21 cellular contexts compared by ENCODE assay signal in genomic region chr10:111186385-111186784, GRCh38.
DNase-seq lines count a peak whose midpoint lies in the region; ATAC-seq, FAIRE-seq and TF ChIP-seq lines count a peak whose summit lies in the region.
"Had no signal": no experiment of that assay in that cellular context is flagged by ENCODE, and none has a peak within 500 bp of the region (broad histone marks: within the 10 kb centered on the region; RNA-seq: fewer than 3 reads in every experiment).

No MANE protein-coding gene starts in this region.

- H4K91ac ChIP-seq in H1 (replicated peaks; ENCODE audit: insufficient read length, low read length), result no peak overlapping the region

- no peaks in the 10 kb centered on the region for H3K4me1 ChIP-seq in left ventricle myocardium inferior
- no peaks in the 10 kb centered on the region for H3K4me1 ChIP-seq in right cardiac atrium (ENCODE audit: control insufficient read depth, insufficient read depth, low read length)
- H3K4me1 ChIP-seq in H1 (replicated peaks in 1 of 4; ENCODE audit: control insufficient read depth in 3 of 4, insufficient read depth in 4 of 4, low read length in 3 of 4), result no peaks in the 10 kb centered on the region
- H3K4me1 ChIP-seq in transverse colon, result no peaks in the 10 kb centered on the region
- H3K4me1 ChIP-seq: A549 had no signal

- H2BK20ac ChIP-seq in H1 (ENCODE audit: low read length), result no peak overlapping the region

- no peak overlapping the region for H3K18ac ChIP-seq in H1 (ENCODE audit: extremely low read depth, low read length)

- H2AFZ ChIP-seq in H1 (ENCODE audit: low read length), result peak overlapping the region; percentile 11; the same call in 1 of the 2 replicates
- H2AFZ ChIP-seq: GM23248 had no signal

- no peak overlapping the region for H3K14ac ChIP-seq in H1 (ENCODE audit: insufficient read length)

- no peaks in the 10 kb centered on the region for H4K20me1 ChIP-seq in H1 (replicated peaks in 1 of 2; ENCODE audit: control insufficient read depth in 1 of 2, insufficient read depth in 2 of 2, low read length in 2 of 2)

- WGBS in right cardiac atrium, result 75% methylated on average over 1 of the region's 1 CpG
- 100% methylated on average over 1 of the region's 1 CpG; no CpG with 5 or more reads in 1 of the 2 experiments for WGBS in H1 (ENCODE audit: extremely low coverage in 1 of 2, insufficient coverage in 1 of 2, insufficient read length in 1 of 2, insufficient replicate concordance in 2 of 2, low coverage in 1 of 2, low lambda C conversion rate in 2 of 2, missing lambda C conversion rate in 1 of 2), 2 experiments
- WGBS in transverse colon (ENCODE audit: low coverage in 1 of 2), 2 donors, result 60 to 73% methylated on average over 1 of the region's 1 CpG

- H3K27ac ChIP-seq in left ventricle myocardium inferior (replicated peaks), result peak overlapping the region; percentile 21
- no peak overlapping the region for H3K27ac ChIP-seq in right cardiac atrium (ENCODE audit: low read length)
- no peak overlapping the region for H3K27ac ChIP-seq in H1 (ENCODE audit: low read depth, low read length)
- no peak overlapping the region for H3K27ac ChIP-seq in transverse colon
- H3K27ac ChIP-seq: A549, GM23248 had no signal

- TF ChIP-seq EP300 in H1 (IDR thresholded peaks at IDR 0.05; ENCODE audit: borderline replicate concordance in 1 of 2, low read depth in 2 of 2, low read length in 2 of 2), result no peak
- TF ChIP-seq EP300 in transverse colon (IDR thresholded peaks at IDR 0.05; ENCODE audit: low read depth), result no peak

- no peaks in the 10 kb centered on the region for H3K79me1 ChIP-seq in H1 (ENCODE audit: low read depth, low read length)

- no peak overlapping the region for H3K9ac ChIP-seq in H1 (replicated peaks in 1 of 4; ENCODE audit: extremely low read depth in 1 of 4, low read depth in 3 of 4, low read length in 3 of 4)
- H3K9ac ChIP-seq: GM23248 had no signal

- H2BK12ac ChIP-seq in H1 (ENCODE audit: low read depth, low read length), result no peak overlapping the region

- H3K79me2 ChIP-seq in H1 (ENCODE audit: control insufficient read depth in 1 of 2, insufficient read depth in 2 of 2, low read length in 2 of 2), result no peaks in the 10 kb centered on the region

- H3K23me2 ChIP-seq in H1 (ENCODE audit: low read depth, low read length), result no peaks in the 10 kb centered on the region; the same call in 1 of the 2 replicates

- DNase-seq in left ventricle myocardium inferior (no peak), right cardiac atrium (no peak), NCI-H446 treated with DMSO at 0.1 percent for 48 hours (lab: John Stamatoyannopoulos, UW) (peak; percentile 13), H1 (ENCODE audit: low read depth in 1 of 2, low spot score in 2 of 2) (no peak), frontal cortex (ENCODE audit: low spot score in 2 of 2) (no peak), transverse colon (no peak)
- DNase-seq in stimulated activated naive CD4-positive, alpha-beta T cell (lab: John Stamatoyannopoulos, UW), result no peak
- DNase-seq: 8988T, ACHN, AML-193, Calu3, COR-L47, DMS53, DMS79 treated with DMSO at 0.1 percent for 48 hours, GM23248, H9 had no signal

- no peak overlapping the region for H2BK120ac ChIP-seq in H1 (replicated peaks; ENCODE audit: low read depth, low read length)

- no peak overlapping the region for H3K4me2 ChIP-seq in H1 (ENCODE audit: insufficient read depth in 1 of 2, low read depth in 2 of 2, low read length in 2 of 2)
- H3K4me2 ChIP-seq: A549 had no signal

- H3K36me3 ChIP-seq in left ventricle myocardium inferior (no peaks in the 10 kb centered on the region), H1 (ENCODE audit: control insufficient read depth in 2 of 4, insufficient read depth in 4 of 4, low read length in 3 of 4) (no peaks in the 10 kb centered on the region), transverse colon (no peaks in the 10 kb centered on the region)

- H4K5ac ChIP-seq in H1 (ENCODE audit: insufficient read length, low read depth, low read length), result no peak overlapping the region

- H3K9me3 ChIP-seq in left ventricle myocardium inferior (replicated peaks) (no peaks in the 10 kb centered on the region), right cardiac atrium (ENCODE audit: control insufficient read depth, low read length) (no peaks in the 10 kb centered on the region), H1 (ENCODE audit: insufficient read depth in 2 of 2, low read depth in 1 of 2, low read length in 1 of 2) (no peaks in the 10 kb centered on the region), transverse colon (no peaks in the 10 kb centered on the region)
- H3K9me3 ChIP-seq: A549 had no signal

- POLR2A ChIA-PET in H1 (lab: Charles Lee; ENCODE audit: partially characterized antibody), result no interaction called here

- intact Hi-C loops in left ventricle myocardium inferior (cut with micrococcal nuclease), result no loop called here
- intact Hi-C loops in right cardiac atrium (cut with DNase I), result no loop called here
- intact Hi-C loops in transverse colon (cut with DNase I; ENCODE audit: low total_unique reads), result no loop called here

- H3K27me3 ChIP-seq in left ventricle myocardium inferior (ENCODE audit: low read depth) (peaks cover 23% of the 10 kb centered on the region), right cardiac atrium (ENCODE audit: control insufficient read depth, insufficient read depth) (no peaks in the 10 kb centered on the region), H1 (replicated peaks in 1 of 4; ENCODE audit: control insufficient read depth in 3 of 4, extremely low read depth in 1 of 4, insufficient read depth in 3 of 4, low read length in 3 of 4) (no peaks in the 10 kb centered on the region), transverse colon (no peaks in the 10 kb centered on the region)

- no peak for TF ChIP-seq CTCF in left ventricle myocardium inferior (IDR thresholded peaks at IDR 0.05; ENCODE audit: borderline replicate concordance)
- no peak for TF ChIP-seq CTCF in H1 (IDR thresholded peaks at IDR 0.05; ENCODE audit: control extremely low read depth in 1 of 3, insufficient read depth in 1 of 3, low read depth in 1 of 3, low read length in 3 of 3)
- no peak for TF ChIP-seq CTCF in transverse colon (IDR thresholded peaks at IDR 0.05)

- H3K56ac ChIP-seq in H1 (replicated peaks; ENCODE audit: insufficient read length, low read depth, low read length), result no peak overlapping the region

- TF ChIP-seq POLR2A in H1 (IDR thresholded peaks at IDR 0.05; ENCODE audit: control extremely low read depth in 1 of 2, low read depth in 2 of 2, low read length in 2 of 2) (no peak), transverse colon (IDR thresholded peaks at IDR 0.05) (no peak)

- no peak for ATAC-seq in right cardiac atrium
- ATAC-seq: A549, HCT116 had no signal

- no peak overlapping the region for H2BK5ac ChIP-seq in H1 (ENCODE audit: low read depth, low read length)

- H3K4me3 ChIP-seq in left ventricle myocardium inferior (no peak overlapping the region), right cardiac atrium (ENCODE audit: low read length) (no peak overlapping the region), H1 (ENCODE audit: extremely low read depth in 1 of 4, insufficient read depth in 2 of 4, low read depth in 3 of 4, low read length in 4 of 4) (no peak overlapping the region), transverse colon (no peak overlapping the region)
- H3K4me3 ChIP-seq: A549, GM23248 had no signal

- H4K8ac ChIP-seq in H1 (ENCODE audit: extremely low read depth, insufficient read depth, low read length), result no peak overlapping the region

- H2AK5ac ChIP-seq in H1 (ENCODE audit: low read depth, low read length), result no peak overlapping the region

- H3K4ac ChIP-seq in H1 (replicated peaks; ENCODE audit: insufficient read length, low read depth, low read length), result no peak overlapping the region

- FAIRE-seq in H1 (lab: Jason Lieb, UNC) (no peak), frontal cortex (lab: Jason Lieb, UNC) (no peak)
- FAIRE-seq: A549, G401.6, GM12892, GM19239 had no signal

- in situ Hi-C loops in transverse colon (cut with MboI; ENCODE audit: low pct_ligation_motif_present in 1 of 4, low pct_unique_long_range_greater_than_20kb in 1 of 4, low sequenced_read_pairs in 3 of 4), result no loop called here

- TF ChIP-seq RAD21 in H1 (IDR thresholded peaks at IDR 0.05 in 1 of 2, conservative IDR thresholded peaks at IDR 0.05 in 1 of 2; ENCODE audit: low read depth in 2 of 2, low read length in 2 of 2), result no peak

- H3K23ac ChIP-seq in H1 (ENCODE audit: insufficient read length), result no peak overlapping the region

- no peak overlapping the region for H2BK15ac ChIP-seq in H1 (ENCODE audit: low read length)

- CTCF ChIA-PET in H1 (lab: Charles Lee; ENCODE audit: partially characterized antibody), result no interaction called here

TF ChIP-seq in H1, 55 proteins besides CTCF, POLR2A, EP300 and RAD21 (continues in another document):
- TF ChIP-seq KDM1A (IDR thresholded peaks at IDR 0.05; ENCODE audit: borderline replicate concordance, low read length) (no peak), HDAC6 (IDR thresholded peaks at IDR 0.05; ENCODE audit: low read depth, low read length) (no peak), SIN3A (conservative IDR thresholded peaks at IDR 0.05 in 1 of 2, IDR thresholded peaks at IDR 0.05 in 1 of 2; ENCODE audit: low read depth in 1 of 2, low read length in 2 of 2) (no peak), HDAC2 (IDR thresholded peaks at IDR 0.05; ENCODE audit: borderline replicate concordance in 1 of 2, low read depth in 2 of 2, low read length in 2 of 2) (no peak), ASH2L (IDR thresholded peaks at IDR 0.05; ENCODE audit: low read length) (no peak), CBX8 (IDR thresholded peaks at IDR 0.05; ENCODE audit: borderline replicate concordance, low read depth, low read length) (no peak), SP1 (IDR thresholded peaks at IDR 0.05; ENCODE audit: low read depth, low read length) (no peak), TAF1 (IDR thresholded peaks at IDR 0.05; ENCODE audit: low read depth, low read length) (no peak), ZNF274 (IDR thresholded peaks at IDR 0.05; ENCODE audit: borderline replicate concordance, extremely low read depth, low read length) (no peak), SIRT6 (IDR thresholded peaks at IDR 0.05; ENCODE audit: low read length) (no peak), TAF7 (optimal IDR thresholded peaks at IDR 0.05; ENCODE audit: borderline replicate concordance, low read depth, low read length) (no peak), JUN (IDR thresholded peaks at IDR 0.05; ENCODE audit: low read depth, low read length) (no peak), KDM5A (IDR thresholded peaks at IDR 0.05; ENCODE audit: low read length) (no peak), SIX5 (IDR thresholded peaks at IDR 0.05; ENCODE audit: low read depth, low read length) (no peak), BCL11A (IDR thresholded peaks at IDR 0.05; ENCODE audit: low read depth in 2 of 2, low read length in 2 of 2) (no peak)
